13 cellular contexts compared by ENCODE assay signal in the genomic region with DNA sequence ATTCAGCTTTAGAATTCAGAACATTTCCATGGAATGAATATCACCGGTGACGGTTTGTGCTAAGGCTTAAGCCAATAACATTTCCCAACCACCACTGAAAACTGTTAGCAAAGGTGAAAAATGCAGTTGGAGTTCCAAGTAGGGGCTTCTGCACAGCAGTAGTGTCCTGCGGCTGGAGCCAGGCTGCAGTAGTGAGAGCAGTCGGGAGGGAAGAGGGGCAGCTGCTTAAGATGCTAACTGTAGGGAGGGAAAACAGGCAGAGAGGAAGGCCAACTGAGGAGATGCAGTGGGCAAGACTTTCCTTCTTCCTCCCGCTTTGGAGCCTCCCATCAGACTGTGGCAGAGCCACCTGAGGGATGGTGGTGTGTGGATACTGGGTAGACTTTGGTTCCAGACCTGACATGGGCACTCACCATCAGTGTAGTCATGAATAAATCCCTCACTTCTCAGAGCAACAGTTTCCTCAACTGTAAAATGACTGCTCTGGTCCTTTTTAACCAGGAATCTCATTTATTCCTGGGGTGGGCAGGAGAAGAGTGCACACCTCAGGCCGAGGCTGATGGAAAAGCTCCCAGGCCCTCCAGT. TPM values are rescaled to one million over a fixed set of nuclear protein-coding genes. Genes with fewer than 3 reads are reported as not detected.
DNase-seq lines count a peak whose midpoint lies in the region; ATAC-seq and TF ChIP-seq lines count a peak whose summit lies in the region.
"Had no signal": no experiment of that assay in that cellular context is flagged by ENCODE, and none has a peak within 500 bp of the region (broad histone marks: within the 10 kb centered on the region; RNA-seq: fewer than 3 reads in every experiment).

No MANE protein-coding gene starts in this region.

- DNase-seq in NT2/D1 (ENCODE audit: low read depth, low spot score) (no peak), coronary artery (ENCODE audit: low spot score) (no peak), thyroid gland (no peak), NCI-H774 (lab: John Stamatoyannopoulos, UW) (no peak), HEK293T (ENCODE audit: extremely low spot score) (no peak)
- DNase-seq: activated CD8-positive, alpha-beta T cell treated with anti-CD3 and anti-CD28 coated beads, Interleukin-2, amount 10 ng/mL, durations not matched to agents 7 days and 5 days; activated naive CD4-positive, alpha-beta T cell treated with anti-CD3 and anti-CD28 coated beads for 36 hours; hippocampal formation; NCI-H1694 treated with DMSO at 0.1 percent for 48 hours; stimulated activated CD4-positive, alpha-beta T cell treated with anti-CD3 and anti-CD28 coated beads, Interleukin-15, amount 100 ng/mL, for 24 hours had no signal

- 72 to 73% methylated on average over 6 of the region's 6 CpGs for WGBS in thyroid gland, 2 donors

- TF ChIP-seq POLR2A in thyroid gland (IDR thresholded peaks at IDR 0.05), result no peak

- POLR2A ChIA-PET in HEK293T (lab: Yijun Ruan, JAX), result no interaction called here

- H3K4me1 ChIP-seq in NT2/D1 (ENCODE audit: insufficient read depth, insufficient read length) (peaks cover 7% of the 10 kb centered on the region), mucosa of stomach (ENCODE audit: control insufficient read depth, insufficient read depth, low read length) (peaks cover 22% of the 10 kb centered on the region), thyroid gland (peaks cover 18 to 31% of the 10 kb centered on the region in 2 donors)

- H3K27ac ChIP-seq in coronary artery (peak overlapping the region in 1 of 2 donors; percentile 64), thyroid gland (peak overlapping the region in 2 of 3 donors; percentile 23 to 86)

- intact Hi-C loops in thyroid gland (cut with DNase I), result loop anchor here (10.0 kb wide), 1 partner anchor 66 kb away; no protein-coding TSS in a partner anchor

- CTCF ChIA-PET in HEK293T (lab: Yijun Ruan, JAX), result interaction anchor here (0.6 kb wide), 1 partner anchor 273 kb away, joined by 3 read pairs; no protein-coding TSS in a partner anchor

- H3K9me3 ChIP-seq in NT2/D1 (ENCODE audit: insufficient read depth, low read length) (no peaks in the 10 kb centered on the region), mucosa of stomach (ENCODE audit: control insufficient read depth, low read length) (no peaks in the 10 kb centered on the region), thyroid gland (no peaks in the 10 kb centered on the region)

- H3K36me3 ChIP-seq in NT2/D1 (ENCODE audit: insufficient read depth, insufficient read length, low read length) (peaks cover 71% of the 10 kb centered on the region), mucosa of stomach (ENCODE audit: control insufficient read depth, insufficient read depth, low read length) (no peaks in the 10 kb centered on the region), thyroid gland (peaks cover 10 to 25% of the 10 kb centered on the region in 2 donors)

- H3K27me3 ChIP-seq in NT2/D1 (ENCODE audit: insufficient read depth, insufficient read length) (no peaks in the 10 kb centered on the region), mucosa of stomach (ENCODE audit: control insufficient read depth, insufficient read depth, low read length) (no peaks in the 10 kb centered on the region), thyroid gland (no peaks in the 10 kb centered on the region)

- ATAC-seq in GM19395 (IDR thresholded peaks at IDR 0.05; ENCODE audit: unreplicated experiment), result no peak
- ATAC-seq in GM18867 (IDR thresholded peaks at IDR 0.05; ENCODE audit: unreplicated experiment), result no peak
- ATAC-seq: activated CD8-positive, alpha-beta T cell treated with anti-CD3 and anti-CD28 coated beads, Interleukin-2, amount 10 ng/mL, durations not matched to agents 7 days and 5 days had no signal

- H3K4me3 ChIP-seq in NT2/D1 (ENCODE audit: insufficient read length, low read depth), result peak overlapping the region; percentile 12
- peak overlapping the region; percentile 92 for H3K4me3 ChIP-seq in coronary artery
- H3K4me3 ChIP-seq in mucosa of stomach (ENCODE audit: low read length), result no peak overlapping the region
- peak overlapping the region in 1 of 3 donors; percentile 0 for H3K4me3 ChIP-seq in thyroid gland (replicated peaks in 1 of 3)

- TF ChIP-seq CTCF in coronary artery (IDR thresholded peaks at IDR 0.05) (no peak), thyroid gland (IDR thresholded peaks at IDR 0.05) (no peak)

- H3K9ac ChIP-seq in NT2/D1 (ENCODE audit: insufficient read length, low read depth) (peak overlapping the region; percentile 29), mucosa of stomach (ENCODE audit: low read length) (peak overlapping the region; percentile 37)

TF ChIP-seq in HEK293T, 16 proteins besides CTCF, POLR2A, EP300 and RAD21:
- TF ChIP-seq TARDBP (IDR thresholded peaks at IDR 0.05), result no peak
- TF ChIP-seq SP1 (IDR thresholded peaks at IDR 0.05), result no peak
- TF ChIP-seq ARNT (IDR thresholded peaks at IDR 0.05), result no peak
- TF ChIP-seq FOXA1 (IDR thresholded peaks at IDR 0.05), result no peak
- no peak for TF ChIP-seq LEF1 (IDR thresholded peaks at IDR 0.05; ENCODE audit: borderline replicate concordance)
- no peak for TF ChIP-seq BHLHE40 (IDR thresholded peaks at IDR 0.05; ENCODE audit: borderline replicate concordance)
- no peak for TF ChIP-seq ZNF384 (IDR thresholded peaks at IDR 0.05)
- TF ChIP-seq CTBP1 (IDR thresholded peaks at IDR 0.05; ENCODE audit: borderline replicate concordance), result no peak
- TF ChIP-seq SUZ12 (IDR thresholded peaks at IDR 0.05), result no peak
- TF ChIP-seq NFRKB (IDR thresholded peaks at IDR 0.05), result no peak
- TF ChIP-seq FOXM1 (IDR thresholded peaks at IDR 0.05; ENCODE audit: borderline replicate concordance), result no peak
- no peak for TF ChIP-seq FOXK2 (IDR thresholded peaks at IDR 0.05)
- TF ChIP-seq HDGF (IDR thresholded peaks at IDR 0.05; ENCODE audit: borderline replicate concordance), result no peak
- TF ChIP-seq, protein P1, sequence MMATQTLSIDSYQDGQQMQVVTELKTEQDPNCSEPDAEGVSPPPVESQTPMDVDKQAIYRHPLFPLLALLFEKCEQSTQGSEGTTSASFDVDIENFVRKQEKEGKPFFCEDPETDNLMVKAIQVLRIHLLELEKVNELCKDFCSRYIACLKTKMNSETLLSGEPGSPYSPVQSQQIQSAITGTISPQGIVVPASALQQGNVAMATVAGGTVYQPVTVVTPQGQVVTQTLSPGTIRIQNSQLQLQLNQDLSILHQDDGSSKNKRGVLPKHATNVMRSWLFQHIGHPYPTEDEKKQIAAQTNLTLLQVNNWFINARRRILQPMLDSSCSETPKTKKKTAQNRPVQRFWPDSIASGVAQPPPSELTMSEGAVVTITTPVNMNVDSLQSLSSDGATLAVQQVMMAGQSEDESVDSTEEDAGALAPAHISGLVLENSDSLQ (IDR thresholded peaks at IDR 0.05), result no peak
- TF ChIP-seq ELF4 (IDR thresholded peaks at IDR 0.05), result no peak

RNA-seq across cellular contexts. Expression of gene F3, which starts 3.2 kb away (rescaled TPM):
- total RNA-seq in thyroid gland, result 100 to 1,000 TPM in 2 of 4 donors, 10 to 100 TPM in 2; 59.4 to 132 (median 99.0) TPM
- total RNA-seq: activated CD8-positive, alpha-beta T cell treated with anti-CD3 and anti-CD28 coated beads, Interleukin-2, amount 10 ng/mL, durations not matched to agents 7 days and 5 days had no signal
